In genomic region chr1:172277989-172278388, GRCh38 we compare ENCODE assay signal across 14 cellular contexts.
"Had no signal": no experiment of that assay in that cellular context is flagged by ENCODE, and none has a peak within 500 bp of the region (broad histone marks: within the 10 kb centered on the region; RNA-seq: fewer than 3 reads in every experiment).

No MANE protein-coding gene starts in this region.

- H3K9me3 ChIP-seq: colonic mucosa, left lung, thyroid gland, uterus had no signal

- H3K4me3 ChIP-seq: colonic mucosa, left lung, thyroid gland, uterus had no signal

- H3K27ac Mint-ChIP-seq: activated CD4-positive, alpha-beta memory T cell treated with anti-CD3 and anti-CD28 coated beads for 36 hours; activated T-cell treated with anti-CD3 and anti-CD28 coated beads, Interleukin-2, amount 50 U/mL, for 72 hours; natural killer cell treated with Interleukin-12 subunit alpha and Interleukin-12 subunit beta and Interleukin-15 and Interleukin-18, amount 100 ng/mL, for 72 hours had no signal

- H3K4me3 Mint-ChIP-seq: activated CD4-positive, alpha-beta memory T cell treated with anti-CD3 and anti-CD28 coated beads for 36 hours; activated T-cell treated with anti-CD3 and anti-CD28 coated beads, Interleukin-2, amount 50 U/mL, for 72 hours; natural killer cell treated with Interleukin-12 subunit alpha and Interleukin-12 subunit beta and Interleukin-15 and Interleukin-18, amount 100 ng/mL, for 72 hours had no signal

- H3K27me3 Mint-ChIP-seq: activated CD4-positive, alpha-beta memory T cell treated with anti-CD3 and anti-CD28 coated beads for 36 hours; natural killer cell treated with Interleukin-12 subunit alpha and Interleukin-12 subunit beta and Interleukin-15 and Interleukin-18, amount 100 ng/mL, for 72 hours had no signal

- H3K4me1 ChIP-seq: colonic mucosa, foreskin keratinocyte, parathyroid adenoma, thyroid gland, uterus had no signal

- H3K36me3 ChIP-seq: colonic mucosa, left lung, thyroid gland, uterus had no signal

- H2AFZ ChIP-seq: parathyroid adenoma had no signal

- H3K36me3 Mint-ChIP-seq: activated CD4-positive, alpha-beta memory T cell treated with anti-CD3 and anti-CD28 coated beads for 36 hours; natural killer cell treated with Interleukin-12 subunit alpha and Interleukin-12 subunit beta and Interleukin-15 and Interleukin-18, amount 100 ng/mL, for 72 hours had no signal

- DNase-seq: activated CD4-positive, alpha-beta memory T cell treated with anti-CD3 and anti-CD28 coated beads for 36 hours; activated CD4-positive, alpha-beta T cell treated with anti-CD3 and anti-CD28 coated beads for 1 hour; activated naive CD4-positive, alpha-beta T cell treated with Interleukin-2 at 50 U/mL for 16 hours; activated T-cell treated with anti-CD3 and anti-CD28 coated beads, Interleukin-2, amount 50 U/mL, for 72 hours; colonic mucosa; head of caudate nucleus; left lung; retina; T-helper 9 cell; thyroid gland; uterus had no signal

- ATAC-seq: activated T-cell treated with anti-CD3 and anti-CD28 coated beads, Interleukin-2, amount 50 U/mL, for 72 hours; natural killer cell treated with Interleukin-12 subunit alpha and Interleukin-12 subunit beta and Interleukin-15 and Interleukin-18, amount 100 ng/mL, for 72 hours had no signal

- H3K27me3 ChIP-seq: colonic mucosa, foreskin keratinocyte, left lung, thyroid gland, uterus had no signal

- H3K9me3 Mint-ChIP-seq: activated CD4-positive, alpha-beta memory T cell treated with anti-CD3 and anti-CD28 coated beads for 36 hours; activated T-cell treated with anti-CD3 and anti-CD28 coated beads, Interleukin-2, amount 50 U/mL, for 72 hours had no signal
